In the genomic region with DNA sequence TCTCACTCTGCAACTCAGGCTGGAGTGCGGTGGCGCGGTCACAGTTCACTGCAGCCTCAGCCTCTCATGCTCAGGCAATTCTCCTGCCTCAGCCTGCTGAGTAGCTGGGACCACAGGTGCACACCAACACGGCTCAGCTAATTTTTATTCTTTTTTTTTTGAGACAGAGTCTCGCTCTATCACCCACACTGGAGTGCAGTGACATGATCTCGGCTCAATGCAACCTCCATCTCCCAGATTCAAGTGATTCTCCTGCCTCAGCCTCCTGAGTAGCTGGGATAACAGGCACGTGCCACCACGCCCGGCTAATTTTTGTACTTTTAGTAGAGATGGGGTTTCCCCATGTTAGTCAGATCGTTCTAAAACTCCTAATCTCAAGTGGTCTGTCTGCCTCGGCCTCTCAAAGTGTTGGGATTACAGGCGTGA, we compare ENCODE assay signal across 8 cellular contexts. TPM values are rescaled to one million over a fixed set of nuclear protein-coding genes. Genes with fewer than 3 reads are reported as not detected.
DNase-seq lines count a peak whose midpoint lies in the region; ATAC-seq and TF ChIP-seq lines count a peak whose summit lies in the region.
"Not testable (repeated sequence)": the region's sequence is repeated elsewhere in the genome, so short reads cannot be mapped to it uniquely, and the experiment has no call there.

No MANE protein-coding gene starts in this region.

- peak overlapping the region; percentile 62 for H3K4me3 Mint-ChIP-seq in stimulated activated memory B cell treated with anti-CD40 and anti-IgM and Interleukin-4, amounts not matched to agents 10 μg/mL and 1 μg/mL and 100 μg/mL, for 72 hours

- H3K36me3 Mint-ChIP-seq in stimulated activated memory B cell treated with anti-CD40 and anti-IgM and Interleukin-4, amounts not matched to agents 10 μg/mL and 1 μg/mL and 100 μg/mL, for 72 hours: peaks cover 18% of the 10 kb centered on the region

- H3K4me1 ChIP-seq in OCI-LY1 (ENCODE audit: insufficient read depth, low read length, severe bottlenecking) (peaks cover 48% of the 10 kb centered on the region), colonic mucosa (peaks cover 11% of the 10 kb centered on the region)

- H3K27me3 ChIP-seq in GM06990 (replicated peaks; ENCODE audit: control insufficient read depth, insufficient read depth, low read length); OCI-LY1 (ENCODE audit: insufficient read depth, low read length); colonic mucosa: not testable (repeated sequence)

- not testable (repeated sequence) for H3K79me2 ChIP-seq in OCI-LY1 (ENCODE audit: insufficient read depth, low read length)

- not testable (repeated sequence) for H3K9me3 ChIP-seq in OCI-LY1 (ENCODE audit: low read length); colonic mucosa

- not testable (repeated sequence) for H3K27me3 Mint-ChIP-seq in stimulated activated memory B cell treated with anti-CD40 and anti-IgM and Interleukin-4, amounts not matched to agents 10 μg/mL and 1 μg/mL and 100 μg/mL, for 72 hours

- DNase-seq in GM06990 (ENCODE audit: extremely low read depth, insufficient read length): peak; percentile 65
- not testable (repeated sequence) for DNase-seq in colonic mucosa

- not testable (repeated sequence) for H3K9me3 Mint-ChIP-seq in stimulated activated memory B cell treated with anti-CD40 and anti-IgM and Interleukin-4, amounts not matched to agents 10 μg/mL and 1 μg/mL and 100 μg/mL, for 72 hours

- not testable (repeated sequence) for H3K9me2 ChIP-seq in OCI-LY1 (ENCODE audit: low read depth, low read length)

- intact Hi-C loops in colonic mucosa (cut with DNase I): not testable (repeated sequence)

- not testable (repeated sequence) for H3F3A ChIP-seq in OCI-LY1 (ENCODE audit: insufficient read depth, low read length)

- H3K4me3 ChIP-seq in GM06990 (replicated peaks; ENCODE audit: low read depth, low read length); OCI-LY1 (ENCODE audit: low read depth, low read length, poor library complexity, severe bottlenecking); colonic mucosa: not testable (repeated sequence)

- TF ChIP-seq CTCF in GM06990 (IDR thresholded peaks at IDR 0.05; ENCODE audit: insufficient read depth, low read length, poor library complexity, severe bottlenecking); OCI-LY1 (IDR thresholded peaks at IDR 0.05; ENCODE audit: low read length); colonic mucosa (IDR thresholded peaks at IDR 0.05): not testable (repeated sequence)

- H3K9ac ChIP-seq in OCI-LY1 (ENCODE audit: low read length): peak overlapping the region; percentile 45; the same call in 1 of the 2 replicates
- not testable (repeated sequence) for H3K9ac ChIP-seq in colonic mucosa (ENCODE audit: low read depth in 2 of 2, low read length in 2 of 2)

- peaks cover 27% of the 10 kb centered on the region for H3K4me1 Mint-ChIP-seq in stimulated activated memory B cell treated with anti-CD40 and anti-IgM and Interleukin-4, amounts not matched to agents 10 μg/mL and 1 μg/mL and 100 μg/mL, for 72 hours

- peak overlapping the region; percentile 42 for H3K4me2 ChIP-seq in OCI-LY1 (ENCODE audit: low read length)

- ATAC-seq in GM18909 (IDR thresholded peaks at IDR 0.05; ENCODE audit: poor library complexity, unreplicated experiment): peak; percentile 84
- peak; percentile 80 for ATAC-seq in GM21423 (IDR thresholded peaks at IDR 0.05; ENCODE audit: unreplicated experiment)
- peak; percentile 86 for ATAC-seq in HG02840 (IDR thresholded peaks at IDR 0.05; ENCODE audit: low FRiP score, unreplicated experiment)
- ATAC-seq in HG03175 (IDR thresholded peaks at IDR 0.05; ENCODE audit: unreplicated experiment): peak; percentile 76
- peak; percentile 96 for ATAC-seq in stimulated activated memory B cell treated with anti-CD40 and anti-IgM and Interleukin-4, amounts not matched to agents 10 μg/mL and 1 μg/mL and 100 μg/mL, for 72 hours

- not testable (repeated sequence) for H2AFZ ChIP-seq in OCI-LY1 (ENCODE audit: low read length)

- peak overlapping the region; percentile 84 for H3K27ac Mint-ChIP-seq in stimulated activated memory B cell treated with anti-CD40 and anti-IgM and Interleukin-4, amounts not matched to agents 10 μg/mL and 1 μg/mL and 100 μg/mL, for 72 hours

- H3K27ac ChIP-seq in OCI-LY1 (ENCODE audit: low read depth, low read length, poor library complexity, severe bottlenecking) (peak overlapping the region; percentile 87), colonic mucosa (peak overlapping the region; percentile 85)

- not testable (repeated sequence) for H4K20me1 ChIP-seq in OCI-LY1 (ENCODE audit: insufficient read depth, low read length)

- not testable (repeated sequence) for H3K36me3 ChIP-seq in GM06990 (ENCODE audit: control insufficient read depth, insufficient read depth, low read length); colonic mucosa
- H3K36me3 ChIP-seq in OCI-LY1 (ENCODE audit: insufficient read depth, low read length): peaks cover 88% of the 10 kb centered on the region

RNA-seq across cellular contexts. Expression of a gene that starts 19.0 kb away (rescaled TPM):
- total RNA-seq in colonic mucosa: 100 to 1,000 TPM in 1 of 2 donors, 10 to 100 TPM in 1; 69.3 to 105 TPM

RNA-seq across cellular contexts. Expression of a gene that starts 55.0 kb away (rescaled TPM):
- total RNA-seq in colonic mucosa: 10 to 100 TPM; 23.4 to 39.3 TPM
